9 cellular contexts compared by ENCODE assay signal in the genomic region with DNA sequence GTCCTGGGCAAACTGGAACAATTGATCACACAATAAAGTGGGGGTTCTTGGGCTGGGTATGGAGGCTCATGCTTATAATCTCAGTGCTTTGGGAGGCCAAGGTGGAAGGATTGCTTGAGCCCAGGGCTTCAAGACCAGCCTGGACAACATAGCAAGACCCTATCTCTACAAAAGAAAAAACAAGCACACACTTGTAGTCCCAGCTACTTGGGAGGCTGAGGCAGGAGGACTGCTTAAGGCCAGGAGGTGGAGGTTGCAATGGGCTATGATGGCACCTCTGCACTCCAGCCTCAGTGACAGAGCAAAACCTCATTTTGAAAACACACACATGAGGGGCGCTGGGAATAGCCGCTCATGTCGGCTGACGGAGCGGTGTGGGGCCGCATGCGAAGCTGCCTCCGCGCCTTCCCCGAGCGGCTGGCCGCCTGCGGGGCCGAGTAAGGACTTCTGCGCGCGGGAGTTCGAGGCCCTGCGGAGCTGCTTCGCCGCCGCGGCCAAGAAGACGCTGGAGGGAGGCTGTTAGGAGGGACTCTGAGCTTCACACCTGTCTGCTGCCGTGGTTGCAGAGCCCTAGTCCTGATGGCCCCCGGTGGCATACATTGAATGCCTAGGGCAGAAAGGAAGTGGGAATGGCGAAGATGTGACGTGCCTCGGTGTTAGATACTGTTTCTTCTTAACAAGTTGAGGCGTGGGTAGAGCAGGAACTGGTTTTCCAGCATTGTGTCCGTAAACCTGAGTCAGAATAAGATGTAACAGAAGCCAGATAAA. TPM values are rescaled to one million over a fixed set of nuclear protein-coding genes. Genes with fewer than 3 reads are reported as not detected.
DNase-seq lines count a peak whose midpoint lies in the region; ATAC-seq and TF ChIP-seq lines count a peak whose summit lies in the region.
"Had no signal": no experiment of that assay in that cellular context is flagged by ENCODE, and none has a peak within 500 bp of the region (broad histone marks: within the 10 kb centered on the region; RNA-seq: fewer than 3 reads in every experiment).

No MANE protein-coding gene starts in this region.

- no peak for ATAC-seq in HG03521 (IDR thresholded peaks at IDR 0.05; ENCODE audit: unreplicated experiment)

- no peak for TF ChIP-seq POLR2A in stomach (IDR thresholded peaks at IDR 0.05)

- H3K9ac ChIP-seq in endodermal cell (ENCODE audit: extremely low read depth, low read length, poor library complexity, severe bottlenecking), result no peak overlapping the region

- peaks cover 40% of the 10 kb centered on the region for H3K4me1 Mint-ChIP-seq in endodermal cell

- TF ChIP-seq CTCF in LNCaP clone FGC (IDR thresholded peaks at IDR 0.05; ENCODE audit: control insufficient read depth, extremely low read depth, insufficient read depth), result no peak
- TF ChIP-seq CTCF in endodermal cell (conservative IDR thresholded peaks at IDR 0.05), result no peak
- TF ChIP-seq CTCF in stomach (IDR thresholded peaks at IDR 0.05), result no peak

- DNase-seq in activated T-cell treated with anti-CD3 and anti-CD28 coated beads, Interleukin-2, amount 50 U/mL, for 1 hour, result peak; percentile 16
- no peak for DNase-seq in activated T-cell treated with anti-CD3 and anti-CD28 coated beads, Interleukin-2, amount 50 U/mL, for 48 hours
- DNase-seq in LNCaP clone FGC (ENCODE audit: low read depth), result no peak
- peak; percentile 58 for DNase-seq in endodermal cell
- DNase-seq in stomach, result no peak
- no peak for DNase-seq in amniotic stem cell (lab: John Stamatoyannopoulos, UW)
- no peak for DNase-seq in SIG-M5 treated with dmso at 0.1 percent for 504 hours (lab: John Stamatoyannopoulos, UW; ENCODE audit: unreplicated experiment)
- DNase-seq: stimulated activated CD4-positive, alpha-beta T cell treated with anti-CD3 and anti-CD28 coated beads, Interleukin-4, amount 100 ng/mL, for 1 hour had no signal

- no peaks in the 10 kb centered on the region for H3K27me3 Mint-ChIP-seq in endodermal cell (ENCODE audit: insufficient read depth)

- H3K27ac ChIP-seq in endodermal cell (ENCODE audit: low read depth, low read length) (peak overlapping the region; percentile 53), stomach (peak overlapping the region; percentile 83 to 96 (median 94))

- peaks cover 6% of the 10 kb centered on the region for H3K9me3 Mint-ChIP-seq in endodermal cell

- H3K4me3 ChIP-seq in LNCaP clone FGC (ENCODE audit: low read depth, low read length) (peak overlapping the region; percentile 45), endodermal cell (ENCODE audit: low read length) (peak overlapping the region; percentile 69), stomach (no peak overlapping the region)

- 90 to 94% methylated on average over 23 to 31 of the region's 31 CpGs for WGBS in endodermal cell (ENCODE audit: insufficient coverage in 1 of 2, insufficient read length in 1 of 2), 2 experiments
- 38 to 60% (median 46%) methylated on average over 31 of the region's 31 CpGs for whole genome bisulfite sequencing in stomach, 5 donors

- peaks cover 3% of the 10 kb centered on the region for H3K4me1 ChIP-seq in endodermal cell (ENCODE audit: control insufficient read depth, insufficient read depth, low read length)
- H3K4me1 ChIP-seq in stomach, result peaks cover 15 to 68% (median 55%) of the 10 kb centered on the region in 4 donors

- H3K4me3 Mint-ChIP-seq in endodermal cell, result peak overlapping the region; percentile 45

- peak overlapping the region; percentile 90 for H3K27ac Mint-ChIP-seq in endodermal cell

- intact Hi-C loops in stomach (cut with DNase I; ENCODE audit: low total_unique reads), result loop anchor here (5.0 kb wide), 1 partner anchor 70 kb away; no protein-coding TSS in a partner anchor

- H3K9me3 ChIP-seq in endodermal cell (ENCODE audit: control insufficient read depth, low read length), result no peaks in the 10 kb centered on the region
- no peaks in the 10 kb centered on the region for H3K9me3 ChIP-seq in stomach

- H3K36me3 Mint-ChIP-seq in endodermal cell (ENCODE audit: low read depth), result no peaks in the 10 kb centered on the region

- TF ChIP-seq EP300 in stomach (IDR thresholded peaks at IDR 0.05), result no peak

- H3K36me3 ChIP-seq in endodermal cell (ENCODE audit: control insufficient read depth, insufficient read depth, low read length) (no peaks in the 10 kb centered on the region), stomach (no peaks in the 10 kb centered on the region)

- H3K27me3 ChIP-seq in endodermal cell (ENCODE audit: control insufficient read depth, insufficient read depth, low read length, poor library complexity, severe bottlenecking), result no peaks in the 10 kb centered on the region
- H3K27me3 ChIP-seq in stomach, result no peaks in the 10 kb centered on the region

RNA-seq across cellular contexts. Expression of a gene that starts 59.5 kb away (rescaled TPM):
- total RNA-seq in endodermal cell (10 to 100 TPM; 34.8 to 48.0 TPM), stomach (100 to 1,000 TPM in 1 of 5 donors, 10 to 100 TPM in 4; 29.9 to 132 (median 48.4) TPM)
- polyA plus RNA-seq in endodermal cell (2013, experiment 1 of 2), result 22.3 TPM
- 24.1 TPM for polyA plus RNA-seq in endodermal cell (2013, experiment 2 of 2)
- polyA plus RNA-seq in stomach, result 10 to 100 TPM in 2 of 3 donors, 1 to 10 TPM in 1; 9.1 to 35.9 (median 18.6) TPM

Comparison
In these comparisons a context has a peak if more than half of its experiments do, and no peak if none do; other contexts are left out.
1. DNase-seq: peak in activated T-cell treated with anti-CD3 and anti-CD28 coated beads, Interleukin-2, amount 50 U/mL, for 1 hour (single experiment) and endodermal cell (single experiment); none in activated T-cell treated with anti-CD3 and anti-CD28 coated beads, Interleukin-2, amount 50 U/mL, for 48 hours (0 of 2), LNCaP clone FGC (single experiment), stomach (single experiment), amniotic stem cell (single experiment) and SIG-M5 treated with dmso at 0.1 percent for 504 hours (single experiment).
2. H3K4me3 ChIP-seq: peak in LNCaP clone FGC (single experiment) and endodermal cell (single experiment); none in stomach (0 of 4).